Comparison of ENCODE assay signal across 1 cellular context in genomic region chr17:41396340-41396739, GRCh38.
TF ChIP-seq lines count a peak whose summit lies in the region.

No MANE protein-coding gene starts in this region.

TF ChIP-seq in GM23338, 12 proteins besides CTCF, POLR2A, EP300 and RAD21 (continued from another document):
- TF ChIP-seq ZNF462 (CRISPR knock-in tag; IDR thresholded peaks at IDR 0.05) (no peak), CREB1 (CRISPR knock-in tag; IDR thresholded peaks at IDR 0.05; ENCODE audit: low read depth) (no peak), EZH2phosphoT487 (IDR thresholded peaks at IDR 0.05; ENCODE audit: unreplicated experiment) (no peak), STAT1 (IDR thresholded peaks at IDR 0.05; ENCODE audit: unreplicated experiment) (no peak), JUNB (IDR thresholded peaks at IDR 0.05; ENCODE audit: unreplicated experiment) (no peak), NANOG (IDR thresholded peaks at IDR 0.05; ENCODE audit: borderline replicate concordance) (no peak), EZH2 (IDR thresholded peaks at IDR 0.05; ENCODE audit: low read depth, unreplicated experiment) (no peak), ETS1 (IDR thresholded peaks at IDR 0.05) (no peak), REST (IDR thresholded peaks at IDR 0.05; ENCODE audit: unreplicated experiment) (no peak), ZNF331 (CRISPR knock-in tag; IDR thresholded peaks at IDR 0.05; ENCODE audit: low read depth) (no peak), POLR2AphosphoS5 (IDR thresholded peaks at IDR 0.05; ENCODE audit: low read depth) (no peak)
